8 cellular contexts compared by ENCODE assay signal in genomic region chr2:202912342-202912804, GRCh38. TPM values are rescaled to one million over a fixed set of nuclear protein-coding genes. Genes with fewer than 3 reads are reported as not detected.
DNase-seq lines count a peak whose midpoint lies in the region; ATAC-seq and TF ChIP-seq lines count a peak whose summit lies in the region.
"Not testable (repeated sequence)": the region's sequence is repeated elsewhere in the genome, so short reads cannot be mapped to it uniquely, and the experiment has no call there.

No MANE protein-coding gene starts in this region.

- peaks cover 33% of the 10 kb centered on the region for H3K79me2 ChIP-seq in fibroblast of lung (ENCODE audit: control insufficient read depth, insufficient read depth, low read length)

- H3K27ac ChIP-seq in Panc1 (ENCODE audit: low read length) (peak overlapping the region; percentile 99), fibroblast of lung (ENCODE audit: insufficient read depth, low read length) (peak overlapping the region; percentile 81)

- H4K20me1 ChIP-seq in fibroblast of lung (ENCODE audit: control insufficient read depth, extremely low read depth, insufficient read depth, low read length): not testable (repeated sequence)

- H3K27ac Mint-ChIP-seq in activated naive CD4-positive, alpha-beta T cell treated with anti-CD3 and anti-CD28 coated beads, Interleukin-2, amount 50 U/mL, for 24 hours: peak overlapping the region; percentile 99

- not testable (repeated sequence) for TF ChIP-seq CTCF in Panc1 (IDR thresholded peaks at IDR 0.05); fibroblast of lung (conservative IDR thresholded peaks at IDR 0.05 in 1 of 2, IDR thresholded peaks at IDR 0.05 in 1 of 2; ENCODE audit: low read depth in 1 of 2, low read length in 2 of 2); mucosa of descending colon (IDR thresholded peaks at IDR 0.05)

- H3K4me2 ChIP-seq in fibroblast of lung (ENCODE audit: extremely low read depth, insufficient read depth, low read length): not testable (repeated sequence)

- peak overlapping the region; percentile 99 for H3K4me3 Mint-ChIP-seq in activated naive CD4-positive, alpha-beta T cell treated with anti-CD3 and anti-CD28 coated beads, Interleukin-2, amount 50 U/mL, for 24 hours

- H3K4me3 ChIP-seq in Panc1 (ENCODE audit: low read depth in 2 of 2, low read length in 2 of 2): peak overlapping the region; percentile 99 to 100
- H3K4me3 ChIP-seq in fibroblast of lung (replicated peaks in 1 of 4; ENCODE audit: control extremely low read depth in 1 of 4, insufficient read depth in 1 of 4, low read depth in 3 of 4, low read length in 4 of 4): peak overlapping the region; percentile 85 to 99 (median 94)
- H3K4me3 ChIP-seq in mucosa of descending colon: peak overlapping the region; percentile 50

- in situ Hi-C loops in Caki2 (cut with HindIII; ENCODE audit: low pct_unique_long_range_greater_than_20kb, low sequenced_read_pairs); Panc1 (cut with HindIII; ENCODE audit: low pct_unique_long_range_greater_than_20kb, low sequenced_read_pairs): not testable (repeated sequence)

- not testable (repeated sequence) for H3K36me3 Mint-ChIP-seq in activated naive CD4-positive, alpha-beta T cell treated with anti-CD3 and anti-CD28 coated beads, Interleukin-2, amount 50 U/mL, for 24 hours

- CTCF ChIA-PET in Panc1 (lab: Charles Lee): not testable (repeated sequence)

- peaks cover 12% of the 10 kb centered on the region; the same call in 1 of the 2 replicates for H3K36me3 ChIP-seq in Panc1 (ENCODE audit: control insufficient read depth, insufficient read depth, low read length)
- not testable (repeated sequence) for H3K36me3 ChIP-seq in fibroblast of lung (ENCODE audit: control insufficient read depth, insufficient read depth, low read length); mucosa of descending colon (ENCODE audit: low read depth)

- DNase-seq in Caki2 (ENCODE audit: low read depth): peak; percentile 64
- not testable (repeated sequence) for DNase-seq in Panc1 (ENCODE audit: low read depth, low spot score); fibroblast of lung (ENCODE audit: low read depth in 2 of 2)
- peak in 2 of 3 donors; percentile 9 to 57 for DNase-seq in mucosa of descending colon
- peak; percentile 16 for DNase-seq in stimulated activated naive CD8-positive, alpha-beta T cell treated with anti-CD3 and anti-CD28 coated beads, Interleukin-15, Interleukin-2, amounts not matched to agents 100 U/mL and 50 U/mL, for 24 hours

- not testable (repeated sequence) for H2AFZ ChIP-seq in fibroblast of lung (ENCODE audit: low read length)

- BruUV-seq in Panc1 (replicated peaks; lab: Mats Ljungman, UMichigan): not testable (repeated sequence)

- H3K9me3 Mint-ChIP-seq in activated naive CD4-positive, alpha-beta T cell treated with anti-CD3 and anti-CD28 coated beads, Interleukin-2, amount 50 U/mL, for 24 hours: not testable (repeated sequence)

- intact Hi-C loops in Panc1 (cut with micrococcal nuclease; ENCODE audit: unreplicated experiment); mucosa of descending colon (cut with DNase I, micrococcal nuclease): not testable (repeated sequence)

- ATAC-seq in GM21390 (IDR thresholded peaks at IDR 0.05; ENCODE audit: unreplicated experiment) (peak; percentile 53), HG03097 (IDR thresholded peaks at IDR 0.05; ENCODE audit: low FRiP score, unreplicated experiment) (peak; percentile 48), Panc1 (peak; percentile 89), mucosa of descending colon (peak; percentile 82)
- peak; percentile 69 for ATAC-seq in stimulated activated naive CD8-positive, alpha-beta T cell treated with anti-CD3 and anti-CD28 coated beads, Interleukin-15, Interleukin-2, amounts not matched to agents 100 U/mL and 50 U/mL, for 24 hours

- POLR2A ChIA-PET in Panc1 (lab: Charles Lee): not testable (repeated sequence)

- H3K27me3 ChIP-seq in Panc1 (ENCODE audit: control insufficient read depth, insufficient read depth, low read length); fibroblast of lung (ENCODE audit: control insufficient read depth, insufficient read depth, low read length): not testable (repeated sequence)

- H3K4me1 Mint-ChIP-seq in activated naive CD4-positive, alpha-beta T cell treated with anti-CD3 and anti-CD28 coated beads, Interleukin-2, amount 50 U/mL, for 24 hours: peaks cover 33% of the 10 kb centered on the region

- H3K9ac ChIP-seq in fibroblast of lung (ENCODE audit: insufficient read depth, low read length): peak overlapping the region; percentile 68

- H3K4me1 ChIP-seq in Panc1 (ENCODE audit: control insufficient read depth, insufficient read depth, low read length); fibroblast of lung (ENCODE audit: control insufficient read depth, extremely low read depth, insufficient read depth, low read length); mucosa of descending colon (ENCODE audit: low read depth): not testable (repeated sequence)

- not testable (repeated sequence) for H3K9me3 ChIP-seq in Panc1 (ENCODE audit: control insufficient read depth, insufficient read depth, low read depth, low read length); fibroblast of lung (ENCODE audit: control insufficient read depth, insufficient read depth, low read depth, low read length); mucosa of descending colon

- not testable (repeated sequence) for H3K27me3 Mint-ChIP-seq in activated naive CD4-positive, alpha-beta T cell treated with anti-CD3 and anti-CD28 coated beads, Interleukin-2, amount 50 U/mL, for 24 hours

RNA-seq across cellular contexts. Expression of gene CARF, which starts 0.3 kb away (rescaled TPM):
- 6.6 and 7.1 TPM in 2 replicates for total RNA-seq in Caki2 (2014; rRNA removed; shearing (Covaris generic); ENCODE audit: low replicate concordance)
- total RNA-seq in Panc1 (2021; ENCODE audit: unreplicated experiment) (8.0 TPM), fibroblast of lung (7.4 and 8.6 TPM in 2 replicates), mucosa of descending colon (10 to 100 TPM in 1 of 3 donors, 1 to 10 TPM in 2; 7.0 to 12.3 (median 9.8) TPM)
- polyA plus RNA-seq in Panc1 (2012; ENCODE audit: insufficient read length): 2.7 TPM
- polyA plus RNA-seq in fibroblast of lung: 3.7 and 7.2 TPM in 2 replicates
- 1.7 and 2.8 TPM in 2 replicates for polyA plus RNA-seq in fibroblast of lung (2012)
- polyA minus RNA-seq in fibroblast of lung (ENCODE audit: low replicate concordance): 0.51 and 6.3 TPM in 2 replicates

RNA-seq across cellular contexts. Expression of gene WDR12, which starts 0.9 kb away (rescaled TPM):
- total RNA-seq in Caki2 (2014; rRNA removed; shearing (Covaris generic); ENCODE audit: low replicate concordance): 70.9 and 76.4 TPM in 2 replicates
- total RNA-seq in Panc1 (2021; ENCODE audit: unreplicated experiment) (100 TPM), fibroblast of lung (26.4 and 31.1 TPM in 2 replicates), mucosa of descending colon (10 to 100 TPM; 30.4 to 44.3 (median 32.8) TPM)
- 59.4 TPM for polyA plus RNA-seq in Panc1 (2012; ENCODE audit: insufficient read length)
- 35.1 and 42.3 TPM in 2 replicates for polyA plus RNA-seq in fibroblast of lung
- 33.0 and 44.7 TPM in 2 replicates for polyA plus RNA-seq in fibroblast of lung (2012)
- 3.3 and 13.1 TPM in 2 replicates for polyA minus RNA-seq in fibroblast of lung (ENCODE audit: low replicate concordance)

RNA-seq across cellular contexts. Expression of gene ICA1L, which starts 40.8 kb away (rescaled TPM):
- 3.4 and 11.0 TPM in 2 replicates for total RNA-seq in Caki2 (2014; rRNA removed; shearing (Covaris generic); ENCODE audit: low replicate concordance)
- total RNA-seq in Panc1 (2021; ENCODE audit: unreplicated experiment): 6.4 TPM
- 3.6 TPM for polyA plus RNA-seq in Panc1 (2012; ENCODE audit: insufficient read length)
- 3.1 and 4.6 TPM in 2 replicates for total RNA-seq in fibroblast of lung
- 3.1 TPM in 2 replicates for polyA plus RNA-seq in fibroblast of lung
- polyA plus RNA-seq in fibroblast of lung (2012): 1.5 and 1.7 TPM in 2 replicates
- polyA minus RNA-seq in fibroblast of lung (ENCODE audit: low replicate concordance): 0.43 TPM in 1 of 2 replicates, not detected in the other
- 10 to 100 TPM in 1 of 3 donors, 1 to 10 TPM in 2; 1.6 to 12.7 (median 2.6) TPM for total RNA-seq in mucosa of descending colon
